1 cellular context compared by ENCODE assay signal in the genomic region with DNA sequence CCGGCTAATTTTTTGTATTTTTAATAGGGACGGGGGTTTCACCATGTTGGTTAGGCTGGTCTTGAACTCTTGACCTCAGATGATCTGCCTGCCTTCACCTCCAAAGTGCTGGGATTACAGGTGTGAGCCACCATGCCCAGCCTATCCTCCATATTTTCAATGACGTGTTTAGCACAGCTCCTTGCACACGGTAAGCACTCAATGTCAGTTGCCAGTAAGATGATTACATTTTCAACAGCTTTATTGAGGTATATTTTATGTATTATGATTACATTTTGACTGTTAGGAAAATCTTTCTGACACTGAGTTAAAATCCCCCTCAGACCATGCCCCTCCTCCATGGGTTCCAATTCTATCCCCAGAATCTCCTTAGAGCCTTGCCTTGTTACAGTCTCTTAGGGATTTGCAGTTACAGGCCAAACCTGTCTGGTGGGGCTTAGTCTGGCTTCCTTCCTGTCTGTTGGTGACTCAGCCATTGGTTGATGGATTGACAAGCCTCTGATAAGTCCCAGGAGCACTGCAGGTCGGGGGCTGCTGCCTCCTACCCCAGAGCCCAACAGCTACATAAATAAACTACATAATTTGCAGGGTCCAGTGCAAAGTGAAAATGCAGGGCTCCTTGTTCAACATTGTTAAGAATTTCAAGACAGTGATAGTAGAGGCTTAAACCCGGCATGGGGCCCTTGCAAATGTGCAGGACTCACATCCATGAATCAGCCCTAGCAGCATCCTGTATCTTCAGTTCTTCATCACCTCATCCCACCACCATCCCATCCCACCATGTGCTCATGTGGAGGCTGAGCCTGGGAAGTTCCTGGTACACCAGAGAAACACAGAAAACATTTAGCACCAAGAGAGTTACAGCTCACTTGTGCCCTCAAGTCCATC.
A peak's percentile ranks its signal among the peaks of the same experiment; 100 is the strongest.
TF ChIP-seq lines count a peak whose summit lies in the region.

No MANE protein-coding gene starts in this region.

TF ChIP-seq in K562, 482 proteins besides CTCF, POLR2A, EP300 and RAD21 (continues in another document):
- TF ChIP-seq BRD4 (IDR thresholded peaks at IDR 0.05) (no peak), NBN (IDR thresholded peaks at IDR 0.05; ENCODE audit: low read depth) (0 out of 2 replicates have a peak, but pooled peaks have one; percentile 17), CEBPG (CRISPR knock-in tag; IDR thresholded peaks at IDR 0.05) (0 out of 2 replicates have a peak, but pooled peaks have one; percentile 0), CEBPG (tag; conservative IDR thresholded peaks at IDR 0.05 in 1 of 2, IDR thresholded peaks at IDR 0.05 in 1 of 2) (no peak), DACH1 (IDR thresholded peaks at IDR 0.05; ENCODE audit: partially characterized antibody) (no peak), ZNF165 (CRISPR knock-in tag; IDR thresholded peaks at IDR 0.05; ENCODE audit: borderline replicate concordance) (no peak), KAT2B (IDR thresholded peaks at IDR 0.05; ENCODE audit: low read depth, low read length) (no peak), ZC3H11A (IDR thresholded peaks at IDR 0.05; ENCODE audit: low read depth, low read length) (no peak), PRMT5 (CRISPR knock-in tag; IDR thresholded peaks at IDR 0.05) (no peak), SIN3B (IDR thresholded peaks at IDR 0.05; ENCODE audit: low read depth) (no peak), MED1 (CRISPR knock-in tag; IDR thresholded peaks at IDR 0.05; ENCODE audit: borderline replicate concordance) (no peak), NCOA6 (IDR thresholded peaks at IDR 0.05) (no peak), ZNF143 (CRISPR knock-in tag; IDR thresholded peaks at IDR 0.05) (no peak), SAFB (IDR thresholded peaks at IDR 0.05; ENCODE audit: borderline replicate concordance, low read depth, low read length) (no peak), SETDB1 (IDR thresholded peaks at IDR 0.05; ENCODE audit: low read length) (no peak), ZNF184 (CRISPR knock-in tag; IDR thresholded peaks at IDR 0.05) (no peak), TBL1XR1 (IDR thresholded peaks at IDR 0.05; ENCODE audit: low read length in 2 of 2) (peak in 1 of 2 experiments; percentile 87; a peak in 2 of 4 replicates), MCM3 (IDR thresholded peaks at IDR 0.05) (no peak), RFX7 (CRISPR knock-in tag; IDR thresholded peaks at IDR 0.05) (no peak), PRPF4 (IDR thresholded peaks at IDR 0.05; ENCODE audit: insufficient read depth, low read depth, low read length, poor library complexity, severe bottlenecking) (no peak), ZNF239 (CRISPR knock-in tag; IDR thresholded peaks at IDR 0.05) (peak; percentile 85), ARID1B (IDR thresholded peaks at IDR 0.05) (peak; percentile 83), ELF1 (tag; IDR thresholded peaks at IDR 0.05) (no peak), CXXC5 (CRISPR knock-in tag; IDR thresholded peaks at IDR 0.05) (0 out of 2 replicates have a peak, but pooled peaks have one; percentile 5), PHF21A (IDR thresholded peaks at IDR 0.05; ENCODE audit: borderline replicate concordance, low read depth) (no peak), GABPB2 (CRISPR knock-in tag; conservative IDR thresholded peaks at IDR 0.05) (no peak), EWSR1 (IDR thresholded peaks at IDR 0.05; ENCODE audit: borderline replicate concordance, low read depth, partially characterized antibody) (no peak), RUNX1 (IDR thresholded peaks at IDR 0.05; ENCODE audit: low read depth) (no peak)
- TF ChIP-seq, protein P1, sequence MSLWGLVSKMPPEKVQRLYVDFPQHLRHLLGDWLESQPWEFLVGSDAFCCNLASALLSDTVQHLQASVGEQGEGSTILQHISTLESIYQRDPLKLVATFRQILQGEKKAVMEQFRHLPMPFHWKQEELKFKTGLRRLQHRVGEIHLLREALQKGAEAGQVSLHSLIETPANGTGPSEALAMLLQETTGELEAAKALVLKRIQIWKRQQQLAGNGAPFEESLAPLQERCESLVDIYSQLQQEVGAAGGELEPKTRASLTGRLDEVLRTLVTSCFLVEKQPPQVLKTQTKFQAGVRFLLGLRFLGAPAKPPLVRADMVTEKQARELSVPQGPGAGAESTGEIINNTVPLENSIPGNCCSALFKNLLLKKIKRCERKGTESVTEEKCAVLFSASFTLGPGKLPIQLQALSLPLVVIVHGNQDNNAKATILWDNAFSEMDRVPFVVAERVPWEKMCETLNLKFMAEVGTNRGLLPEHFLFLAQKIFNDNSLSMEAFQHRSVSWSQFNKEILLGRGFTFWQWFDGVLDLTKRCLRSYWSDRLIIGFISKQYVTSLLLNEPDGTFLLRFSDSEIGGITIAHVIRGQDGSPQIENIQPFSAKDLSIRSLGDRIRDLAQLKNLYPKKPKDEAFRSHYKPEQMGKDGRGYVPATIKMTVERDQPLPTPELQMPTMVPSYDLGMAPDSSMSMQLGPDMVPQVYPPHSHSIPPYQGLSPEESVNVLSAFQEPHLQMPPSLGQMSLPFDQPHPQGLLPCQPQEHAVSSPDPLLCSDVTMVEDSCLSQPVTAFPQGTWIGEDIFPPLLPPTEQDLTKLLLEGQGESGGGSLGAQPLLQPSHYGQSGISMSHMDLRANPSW (CRISPR knock-in tag; IDR thresholded peaks at IDR 0.05): no peak
- TF ChIP-seq, protein P2, sequence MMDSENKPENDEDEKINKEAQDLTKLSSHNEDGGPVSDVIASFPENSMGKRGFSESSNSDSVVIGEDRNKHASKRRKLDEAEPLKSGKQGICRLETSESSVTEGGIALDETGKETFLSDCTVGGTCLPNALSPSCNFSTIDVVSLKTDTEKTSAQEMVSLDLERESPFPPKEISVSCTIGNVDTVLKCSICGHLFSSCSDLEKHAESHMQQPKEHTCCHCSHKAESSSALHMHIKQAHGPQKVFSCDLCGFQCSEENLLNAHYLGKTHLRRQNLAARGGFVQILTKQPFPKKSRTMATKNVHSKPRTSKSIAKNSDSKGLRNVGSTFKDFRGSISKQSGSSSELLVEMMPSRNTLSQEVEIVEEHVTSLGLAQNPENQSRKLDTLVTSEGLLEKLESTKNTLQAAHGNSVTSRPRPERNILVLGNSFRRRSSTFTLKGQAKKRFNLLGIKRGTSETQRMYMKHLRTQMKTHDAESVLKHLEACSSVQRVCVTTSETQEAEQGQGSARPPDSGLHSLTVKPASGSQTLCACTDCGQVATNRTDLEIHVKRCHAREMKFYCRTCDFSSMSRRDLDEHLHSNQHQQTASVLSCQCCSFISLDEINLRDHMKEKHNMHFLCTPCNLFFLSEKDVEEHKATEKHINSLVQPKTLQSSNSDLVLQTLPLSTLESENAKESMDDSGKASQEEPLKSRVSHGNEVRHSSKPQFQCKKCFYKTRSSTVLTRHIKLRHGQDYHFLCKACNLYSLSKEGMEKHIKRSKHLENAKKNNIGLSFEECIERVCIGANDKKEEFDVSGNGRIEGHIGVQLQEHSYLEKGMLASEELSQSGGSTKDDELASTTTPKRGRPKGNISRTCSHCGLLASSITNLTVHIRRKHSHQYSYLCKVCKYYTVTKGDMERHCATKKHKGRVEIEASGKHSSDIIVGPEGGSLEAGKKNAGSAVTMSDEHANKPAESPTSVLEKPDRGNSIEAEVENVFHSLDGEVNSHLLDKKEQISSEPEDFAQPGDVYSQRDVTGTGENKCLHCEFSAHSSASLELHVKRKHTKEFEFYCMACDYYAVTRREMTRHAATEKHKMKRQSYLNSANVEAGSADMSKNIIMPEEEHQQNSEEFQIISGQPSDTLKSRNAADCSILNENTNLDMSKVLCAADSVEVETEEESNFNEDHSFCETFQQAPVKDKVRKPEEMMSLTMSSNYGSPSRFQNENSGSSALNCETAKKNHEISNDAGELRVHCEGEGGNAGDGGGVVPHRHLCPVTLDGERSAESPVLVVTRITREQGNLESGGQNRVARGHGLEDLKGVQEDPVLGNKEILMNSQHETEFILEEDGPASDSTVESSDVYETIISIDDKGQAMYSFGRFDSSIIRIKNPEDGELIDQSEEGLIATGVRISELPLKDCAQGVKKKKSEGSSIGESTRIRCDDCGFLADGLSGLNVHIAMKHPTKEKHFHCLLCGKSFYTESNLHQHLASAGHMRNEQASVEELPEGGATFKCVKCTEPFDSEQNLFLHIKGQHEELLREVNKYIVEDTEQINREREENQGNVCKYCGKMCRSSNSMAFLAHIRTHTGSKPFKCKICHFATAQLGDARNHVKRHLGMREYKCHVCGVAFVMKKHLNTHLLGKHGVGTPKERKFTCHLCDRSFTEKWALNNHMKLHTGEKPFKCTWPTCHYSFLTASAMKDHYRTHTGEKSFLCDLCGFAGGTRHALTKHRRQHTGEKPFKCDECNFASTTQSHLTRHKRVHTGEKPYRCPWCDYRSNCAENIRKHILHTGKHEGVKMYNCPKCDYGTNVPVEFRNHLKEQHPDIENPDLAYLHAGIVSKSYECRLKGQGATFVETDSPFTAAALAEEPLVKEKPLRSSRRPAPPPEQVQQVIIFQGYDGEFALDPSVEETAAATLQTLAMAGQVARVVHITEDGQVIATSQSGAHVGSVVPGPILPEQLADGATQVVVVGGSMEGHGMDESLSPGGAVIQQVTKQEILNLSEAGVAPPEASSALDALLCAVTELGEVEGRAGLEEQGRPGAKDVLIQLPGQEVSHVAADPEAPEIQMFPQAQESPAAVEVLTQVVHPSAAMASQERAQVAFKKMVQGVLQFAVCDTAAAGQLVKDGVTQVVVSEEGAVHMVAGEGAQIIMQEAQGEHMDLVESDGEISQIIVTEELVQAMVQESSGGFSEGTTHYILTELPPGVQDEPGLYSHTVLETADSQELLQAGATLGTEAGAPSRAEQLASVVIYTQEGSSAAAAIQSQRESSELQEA (IDR thresholded peaks at IDR 0.05; ENCODE audit: low read depth): no peak
- TF ChIP-seq, protein P3, sequence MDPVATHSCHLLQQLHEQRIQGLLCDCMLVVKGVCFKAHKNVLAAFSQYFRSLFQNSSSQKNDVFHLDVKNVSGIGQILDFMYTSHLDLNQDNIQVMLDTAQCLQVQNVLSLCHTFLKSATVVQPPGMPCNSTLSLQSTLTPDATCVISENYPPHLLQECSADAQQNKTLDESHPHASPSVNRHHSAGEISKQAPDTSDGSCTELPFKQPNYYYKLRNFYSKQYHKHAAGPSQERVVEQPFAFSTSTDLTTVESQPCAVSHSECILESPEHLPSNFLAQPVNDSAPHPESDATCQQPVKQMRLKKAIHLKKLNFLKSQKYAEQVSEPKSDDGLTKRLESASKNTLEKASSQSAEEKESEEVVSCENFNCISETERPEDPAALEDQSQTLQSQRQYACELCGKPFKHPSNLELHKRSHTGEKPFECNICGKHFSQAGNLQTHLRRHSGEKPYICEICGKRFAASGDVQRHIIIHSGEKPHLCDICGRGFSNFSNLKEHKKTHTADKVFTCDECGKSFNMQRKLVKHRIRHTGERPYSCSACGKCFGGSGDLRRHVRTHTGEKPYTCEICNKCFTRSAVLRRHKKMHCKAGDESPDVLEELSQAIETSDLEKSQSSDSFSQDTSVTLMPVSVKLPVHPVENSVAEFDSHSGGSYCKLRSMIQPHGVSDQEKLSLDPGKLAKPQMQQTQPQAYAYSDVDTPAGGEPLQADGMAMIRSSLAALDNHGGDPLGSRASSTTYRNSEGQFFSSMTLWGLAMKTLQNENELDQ (CRISPR knock-in tag; IDR thresholded peaks at IDR 0.05; ENCODE audit: borderline replicate concordance): no peak
- TF ChIP-seq, protein P4, sequence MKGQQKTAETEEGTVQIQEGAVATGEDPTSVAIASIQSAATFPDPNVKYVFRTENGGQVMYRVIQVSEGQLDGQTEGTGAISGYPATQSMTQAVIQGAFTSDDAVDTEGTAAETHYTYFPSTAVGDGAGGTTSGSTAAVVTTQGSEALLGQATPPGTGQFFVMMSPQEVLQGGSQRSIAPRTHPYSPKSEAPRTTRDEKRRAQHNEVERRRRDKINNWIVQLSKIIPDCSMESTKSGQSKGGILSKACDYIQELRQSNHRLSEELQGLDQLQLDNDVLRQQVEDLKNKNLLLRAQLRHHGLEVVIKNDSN (CRISPR knock-in tag; IDR thresholded peaks at IDR 0.05): no peak
- TF ChIP-seq, protein P5, sequence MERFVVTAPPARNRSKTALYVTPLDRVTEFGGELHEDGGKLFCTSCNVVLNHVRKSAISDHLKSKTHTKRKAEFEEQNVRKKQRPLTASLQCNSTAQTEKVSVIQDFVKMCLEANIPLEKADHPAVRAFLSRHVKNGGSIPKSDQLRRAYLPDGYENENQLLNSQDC (CRISPR knock-in tag; IDR thresholded peaks at IDR 0.05): no peak
- TF ChIP-seq, protein P6, sequence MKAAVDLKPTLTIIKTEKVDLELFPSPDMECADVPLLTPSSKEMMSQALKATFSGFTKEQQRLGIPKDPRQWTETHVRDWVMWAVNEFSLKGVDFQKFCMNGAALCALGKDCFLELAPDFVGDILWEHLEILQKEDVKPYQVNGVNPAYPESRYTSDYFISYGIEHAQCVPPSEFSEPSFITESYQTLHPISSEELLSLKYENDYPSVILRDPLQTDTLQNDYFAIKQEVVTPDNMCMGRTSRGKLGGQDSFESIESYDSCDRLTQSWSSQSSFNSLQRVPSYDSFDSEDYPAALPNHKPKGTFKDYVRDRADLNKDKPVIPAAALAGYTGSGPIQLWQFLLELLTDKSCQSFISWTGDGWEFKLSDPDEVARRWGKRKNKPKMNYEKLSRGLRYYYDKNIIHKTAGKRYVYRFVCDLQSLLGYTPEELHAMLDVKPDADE (conservative IDR thresholded peaks at IDR 0.05; ENCODE audit: control insufficient read depth, low read depth, low read length): no peak
- TF ChIP-seq, protein P7, sequence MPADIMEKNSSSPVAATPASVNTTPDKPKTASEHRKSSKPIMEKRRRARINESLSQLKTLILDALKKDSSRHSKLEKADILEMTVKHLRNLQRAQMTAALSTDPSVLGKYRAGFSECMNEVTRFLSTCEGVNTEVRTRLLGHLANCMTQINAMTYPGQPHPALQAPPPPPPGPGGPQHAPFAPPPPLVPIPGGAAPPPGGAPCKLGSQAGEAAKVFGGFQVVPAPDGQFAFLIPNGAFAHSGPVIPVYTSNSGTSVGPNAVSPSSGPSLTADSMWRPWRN (IDR thresholded peaks at IDR 0.05; ENCODE audit: low read depth): no peak
- TF ChIP-seq, protein P8, sequence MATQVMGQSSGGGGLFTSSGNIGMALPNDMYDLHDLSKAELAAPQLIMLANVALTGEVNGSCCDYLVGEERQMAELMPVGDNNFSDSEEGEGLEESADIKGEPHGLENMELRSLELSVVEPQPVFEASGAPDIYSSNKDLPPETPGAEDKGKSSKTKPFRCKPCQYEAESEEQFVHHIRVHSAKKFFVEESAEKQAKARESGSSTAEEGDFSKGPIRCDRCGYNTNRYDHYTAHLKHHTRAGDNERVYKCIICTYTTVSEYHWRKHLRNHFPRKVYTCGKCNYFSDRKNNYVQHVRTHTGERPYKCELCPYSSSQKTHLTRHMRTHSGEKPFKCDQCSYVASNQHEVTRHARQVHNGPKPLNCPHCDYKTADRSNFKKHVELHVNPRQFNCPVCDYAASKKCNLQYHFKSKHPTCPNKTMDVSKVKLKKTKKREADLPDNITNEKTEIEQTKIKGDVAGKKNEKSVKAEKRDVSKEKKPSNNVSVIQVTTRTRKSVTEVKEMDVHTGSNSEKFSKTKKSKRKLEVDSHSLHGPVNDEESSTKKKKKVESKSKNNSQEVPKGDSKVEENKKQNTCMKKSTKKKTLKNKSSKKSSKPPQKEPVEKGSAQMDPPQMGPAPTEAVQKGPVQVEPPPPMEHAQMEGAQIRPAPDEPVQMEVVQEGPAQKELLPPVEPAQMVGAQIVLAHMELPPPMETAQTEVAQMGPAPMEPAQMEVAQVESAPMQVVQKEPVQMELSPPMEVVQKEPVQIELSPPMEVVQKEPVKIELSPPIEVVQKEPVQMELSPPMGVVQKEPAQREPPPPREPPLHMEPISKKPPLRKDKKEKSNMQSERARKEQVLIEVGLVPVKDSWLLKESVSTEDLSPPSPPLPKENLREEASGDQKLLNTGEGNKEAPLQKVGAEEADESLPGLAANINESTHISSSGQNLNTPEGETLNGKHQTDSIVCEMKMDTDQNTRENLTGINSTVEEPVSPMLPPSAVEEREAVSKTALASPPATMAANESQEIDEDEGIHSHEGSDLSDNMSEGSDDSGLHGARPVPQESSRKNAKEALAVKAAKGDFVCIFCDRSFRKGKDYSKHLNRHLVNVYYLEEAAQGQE (CRISPR knock-in tag; IDR thresholded peaks at IDR 0.05; ENCODE audit: low read depth): no peak
- TF ChIP-seq, protein P9, sequence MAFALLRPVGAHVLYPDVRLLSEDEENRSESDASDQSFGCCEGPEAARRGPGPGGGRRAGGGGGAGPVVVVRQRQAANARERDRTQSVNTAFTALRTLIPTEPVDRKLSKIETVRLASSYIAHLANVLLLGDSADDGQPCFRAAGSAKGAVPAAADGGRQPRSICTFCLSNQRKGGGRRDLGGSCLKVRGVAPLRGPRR (CRISPR knock-in tag; IDR thresholded peaks at IDR 0.05): no peak
